ENCODE assay signal across 2 cellular contexts in genomic region chr1:151391079-151391563, GRCh38.
TF ChIP-seq lines count a peak whose summit lies in the region.

No MANE protein-coding gene starts in this region.

TF ChIP-seq in liver, 16 proteins besides CTCF, POLR2A, EP300 and RAD21:
- TF ChIP-seq SP1 (IDR thresholded peaks at IDR 0.05): peak; percentile 89
- no peak for TF ChIP-seq EGR1 (IDR thresholded peaks at IDR 0.05; ENCODE audit: low read depth in 2 of 2)
- peak; percentile 5 to 28 for TF ChIP-seq JUND (IDR thresholded peaks at IDR 0.05)
- TF ChIP-seq MAX (IDR thresholded peaks at IDR 0.05): no peak
- peak; percentile 62 for TF ChIP-seq HNF4G (IDR thresholded peaks at IDR 0.05)
- TF ChIP-seq HNF4A (conservative IDR thresholded peaks at IDR 0.05): peak; percentile 66 to 86
- no peak for TF ChIP-seq GABPA (IDR thresholded peaks at IDR 0.05 in 1 of 2, conservative IDR thresholded peaks at IDR 0.05 in 1 of 2)
- no peak for TF ChIP-seq TAF1 (conservative IDR thresholded peaks at IDR 0.05)
- TF ChIP-seq ZBTB33 (IDR thresholded peaks at IDR 0.05): no peak
- TF ChIP-seq ATF3 (IDR thresholded peaks at IDR 0.05): no peak
- TF ChIP-seq FOXA2 (IDR thresholded peaks at IDR 0.05): no peak
- peak; percentile 83 to 95 for TF ChIP-seq RXRA (IDR thresholded peaks at IDR 0.05)
- no peak for TF ChIP-seq YY1 (IDR thresholded peaks at IDR 0.05)
- no peak for TF ChIP-seq REST (IDR thresholded peaks at IDR 0.05)
TF ChIP-seq in liver: peak in this region for 5.

TF ChIP-seq in HepG2, 621 proteins besides CTCF, POLR2A, EP300 and RAD21:
- TF ChIP-seq MLX (CRISPR knock-in tag; IDR thresholded peaks at IDR 0.05) (no peak), ZFP36L1 (CRISPR knock-in tag; IDR thresholded peaks at IDR 0.05) (no peak), FOXK2 (IDR thresholded peaks at IDR 0.05) (no peak)
